Comparison of ENCODE assay signal across 18 cellular contexts in the genomic region with DNA sequence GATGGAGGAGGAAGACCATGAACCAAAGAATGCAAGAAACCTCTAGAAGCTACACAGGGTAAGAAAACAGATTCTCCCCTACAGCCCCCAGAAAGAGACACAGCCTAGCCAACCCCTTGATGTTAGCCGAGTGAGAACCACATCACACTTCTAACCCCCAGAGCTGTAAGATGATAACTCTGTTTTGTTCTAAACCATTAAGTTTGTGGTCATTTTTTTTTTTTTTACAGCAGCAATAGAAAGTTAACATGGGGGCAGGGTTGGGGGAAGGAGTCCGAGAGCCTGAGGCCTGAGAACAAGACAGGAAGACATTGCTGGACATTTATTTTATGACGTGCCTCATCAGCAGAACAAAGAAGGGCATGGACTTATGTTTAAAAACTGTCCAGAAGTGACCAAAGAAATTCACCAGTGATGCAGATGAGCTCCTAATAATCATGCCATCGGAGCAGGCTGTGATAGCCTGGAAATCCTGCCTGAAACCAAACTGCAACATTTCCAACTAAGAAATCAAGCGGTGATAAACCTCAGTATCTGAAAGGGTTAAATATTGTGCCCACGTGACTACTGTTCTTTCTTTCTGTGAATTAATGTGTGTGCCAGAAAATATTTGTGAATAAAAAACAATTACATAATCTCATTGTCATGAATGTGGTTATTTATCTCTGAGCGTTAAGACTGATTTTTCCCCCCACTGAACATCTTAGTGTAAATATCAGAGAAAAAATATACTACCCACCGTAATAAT. TPM values are rescaled to one million over a fixed set of nuclear protein-coding genes. Genes with fewer than 3 reads are reported as not detected.
A peak's percentile ranks its signal among the peaks of the same experiment; 100 is the strongest.
DNase-seq lines count a peak whose midpoint lies in the region; ATAC-seq, FAIRE-seq and TF ChIP-seq lines count a peak whose summit lies in the region.
"Had no signal": no experiment of that assay in that cellular context is flagged by ENCODE, and none has a peak within 500 bp of the region (broad histone marks: within the 10 kb centered on the region; RNA-seq: fewer than 3 reads in every experiment).

No MANE protein-coding gene starts in this region.

- H3K9me3 Mint-ChIP-seq in astrocyte (ENCODE audit: unreplicated experiment) (peaks cover 5% of the 10 kb centered on the region), nephron progenitor cell (peaks cover 49% of the 10 kb centered on the region)

- H3K4me3 Mint-ChIP-seq in astrocyte (ENCODE audit: unreplicated experiment), result no peak overlapping the region
- peak overlapping the region; percentile 43 for H3K4me3 Mint-ChIP-seq in nephron progenitor cell
- H3K4me3 Mint-ChIP-seq: neural progenitor cell, T-cell had no signal

- no peak for TF ChIP-seq CTCF in astrocyte (IDR thresholded peaks at IDR 0.05; ENCODE audit: insufficient read depth, low read depth, low read length)
- TF ChIP-seq CTCF in esophagus muscularis mucosa (IDR thresholded peaks at IDR 0.05), result no peak
- no peak for TF ChIP-seq CTCF in nephron progenitor cell (IDR thresholded peaks at IDR 0.05)
- no peak for TF ChIP-seq CTCF in tibial nerve (IDR thresholded peaks at IDR 0.05)

- TF ChIP-seq EP300 in esophagus muscularis mucosa (IDR thresholded peaks at IDR 0.05) (no peak), tibial nerve (IDR thresholded peaks at IDR 0.05) (peak in 1 of 2 donors; percentile 46)

- H3K36me3 ChIP-seq in astrocyte (ENCODE audit: insufficient read depth, low read length), result no peaks in the 10 kb centered on the region
- H3K36me3 ChIP-seq in esophagus muscularis mucosa, result peaks cover 0 to 7% (median 0%) of the 10 kb centered on the region in 4 donors
- peaks cover 0 to 30% (median 0%) of the 10 kb centered on the region in 3 donors for H3K36me3 ChIP-seq in tibial nerve
- H3K36me3 ChIP-seq: BE2C, neural progenitor cell had no signal

- H3K27me3 Mint-ChIP-seq in astrocyte (ENCODE audit: low read depth, unreplicated experiment) (no peaks in the 10 kb centered on the region), nephron progenitor cell (ENCODE audit: low read depth, poor library complexity) (no peaks in the 10 kb centered on the region)

- no peaks in the 10 kb centered on the region for H3K36me3 Mint-ChIP-seq in astrocyte (ENCODE audit: low read depth, unreplicated experiment)
- peaks cover 24% of the 10 kb centered on the region for H3K36me3 Mint-ChIP-seq in nephron progenitor cell (ENCODE audit: low read depth)
- H3K36me3 Mint-ChIP-seq: T-cell had no signal

- DNase-seq in astrocyte (ENCODE audit: low read depth), result no peak
- no peak for DNase-seq in esophagus muscularis mucosa (ENCODE audit: extremely low spot score)
- no peak for DNase-seq in nephron progenitor cell
- DNase-seq in tibial nerve (ENCODE audit: low spot score in 2 of 2), result no peak
- DNase-seq in HUDEP-2 (lab: John Stamatoyannopoulos, UW; ENCODE audit: unreplicated experiment in 76 of 76), result no peak
- DNase-seq in head of caudate nucleus, result no peak
- DNase-seq: activated naive CD4-positive, alpha-beta T cell treated with Interleukin-2 at 50 U/mL for 16 hours; activated T-cell treated with anti-CD3 and anti-CD28 coated beads for 4 hours; aorta; BE2C; Kasumi-1; NCI-H524 treated with DMSO at 0.1 percent for 48 hours; stimulated activated naive CD4-positive, alpha-beta T cell; T-cell had no signal

- no peak overlapping the region for H2AFZ ChIP-seq in astrocyte (ENCODE audit: low read depth, low read length)
- H2AFZ ChIP-seq: neural progenitor cell had no signal

- no peaks in the 10 kb centered on the region for H4K20me1 ChIP-seq in astrocyte (ENCODE audit: insufficient read depth, low read length)

- TF ChIP-seq POLR2A in esophagus muscularis mucosa (IDR thresholded peaks at IDR 0.05; ENCODE audit: low read depth), result no peak
- TF ChIP-seq POLR2A in tibial nerve (IDR thresholded peaks at IDR 0.05), result no peak

- no peak overlapping the region for H3K4me3 ChIP-seq in astrocyte (ENCODE audit: insufficient read depth, low read depth, low read length)
- H3K4me3 ChIP-seq in esophagus muscularis mucosa, result peak overlapping the region; percentile 17 to 39 (median 24)
- peak overlapping the region; percentile 11 to 40 (median 16) for H3K4me3 ChIP-seq in tibial nerve
- H3K4me3 ChIP-seq: neural progenitor cell had no signal

- H3K27me3 ChIP-seq in astrocyte (ENCODE audit: insufficient read depth, low read length) (no peaks in the 10 kb centered on the region), esophagus muscularis mucosa (no peaks in the 10 kb centered on the region), tibial nerve (no peaks in the 10 kb centered on the region)
- H3K27me3 ChIP-seq: BE2C, neural progenitor cell had no signal

- no peaks in the 10 kb centered on the region for H3K4me1 Mint-ChIP-seq in astrocyte (ENCODE audit: low read depth, unreplicated experiment)
- H3K4me1 Mint-ChIP-seq in nephron progenitor cell, result peaks cover 38% of the 10 kb centered on the region
- H3K4me1 Mint-ChIP-seq: T-cell had no signal

- H3K79me2 ChIP-seq in astrocyte (ENCODE audit: insufficient read depth, low read length), result no peaks in the 10 kb centered on the region

- 52% methylated on average over 8 of the region's 8 CpGs for WGBS in esophagus muscularis mucosa
- 20 to 21% methylated on average over 8 of the region's 8 CpGs for WGBS in tibial nerve, 2 donors

- peak overlapping the region; percentile 12 for H3K4me2 ChIP-seq in astrocyte (ENCODE audit: low read length)
- H3K4me2 ChIP-seq: neural progenitor cell had no signal

- ATAC-seq in GM19463 (IDR thresholded peaks at IDR 0.05; ENCODE audit: unreplicated experiment), result no peak
- ATAC-seq: T-cell had no signal

- no peak overlapping the region for H3K9ac ChIP-seq in astrocyte (ENCODE audit: low read length)
- H3K9ac ChIP-seq: neural progenitor cell had no signal

- H3K27ac Mint-ChIP-seq in astrocyte (ENCODE audit: unreplicated experiment), result no peak overlapping the region
- peak overlapping the region; percentile 87 for H3K27ac Mint-ChIP-seq in nephron progenitor cell
- H3K27ac Mint-ChIP-seq: neural progenitor cell had no signal

- H3K27ac ChIP-seq in astrocyte (ENCODE audit: low read depth, low read length), result no peak overlapping the region
- H3K27ac ChIP-seq in esophagus muscularis mucosa (replicated peaks in 1 of 4), result peak overlapping the region; percentile 21 to 51 (median 32)
- peak overlapping the region; percentile 33 to 84 (median 63) for H3K27ac ChIP-seq in tibial nerve
- H3K27ac ChIP-seq: neural progenitor cell had no signal

- H3K9me3 ChIP-seq in astrocyte (ENCODE audit: insufficient read depth, low read depth, low read length) (no peaks in the 10 kb centered on the region), esophagus muscularis mucosa (peaks cover 0 to 8% (median 0%) of the 10 kb centered on the region in 4 donors), tibial nerve (peaks cover 0 to 9% (median 1%) of the 10 kb centered on the region in 4 donors)
- H3K9me3 ChIP-seq: BE2C had no signal

- no peak for FAIRE-seq in astrocyte (lab: Jason Lieb, UNC)
- FAIRE-seq: colon, G401.6 had no signal

- H3K4me1 ChIP-seq in astrocyte (ENCODE audit: insufficient read depth, low read length), result no peaks in the 10 kb centered on the region
- peaks cover 0 to 10% (median 3%) of the 10 kb centered on the region in 4 donors for H3K4me1 ChIP-seq in esophagus muscularis mucosa
- peaks cover 0 to 43% (median 11%) of the 10 kb centered on the region in 4 donors for H3K4me1 ChIP-seq in tibial nerve
- H3K4me1 ChIP-seq: BE2C, neural progenitor cell had no signal

- intact Hi-C loops in esophagus muscularis mucosa (cut with DNase I) (no loop called here), head of caudate nucleus (cut with DNase I) (no loop called here)

RNA-seq across cellular contexts. Expression of a gene that starts 1.1 kb away (rescaled TPM):
- total RNA-seq in astrocyte, result 0.16 TPM in 1 of 2 replicates, not detected in the other
- 10 to 100 TPM; 19.8 to 56.1 (median 26.0) TPM for total RNA-seq in esophagus muscularis mucosa
- total RNA-seq in tibial nerve, result 100 to 1,000 TPM; 108 to 170 (median 124) TPM

Comparison
In these comparisons a context has a peak if more than half of its experiments do, and no peak if none do; other contexts are left out.
1. RNA of a gene that starts 1.1 kb away (total RNA-seq): 108 to 170 TPM in tibial nerve and 19.8 to 56.1 TPM in esophagus muscularis mucosa; 0.16 TPM in astrocyte; every median in the first group is over 10 times any median in the second.